ENCODE assay signal across 17 cellular contexts in the genomic region with DNA sequence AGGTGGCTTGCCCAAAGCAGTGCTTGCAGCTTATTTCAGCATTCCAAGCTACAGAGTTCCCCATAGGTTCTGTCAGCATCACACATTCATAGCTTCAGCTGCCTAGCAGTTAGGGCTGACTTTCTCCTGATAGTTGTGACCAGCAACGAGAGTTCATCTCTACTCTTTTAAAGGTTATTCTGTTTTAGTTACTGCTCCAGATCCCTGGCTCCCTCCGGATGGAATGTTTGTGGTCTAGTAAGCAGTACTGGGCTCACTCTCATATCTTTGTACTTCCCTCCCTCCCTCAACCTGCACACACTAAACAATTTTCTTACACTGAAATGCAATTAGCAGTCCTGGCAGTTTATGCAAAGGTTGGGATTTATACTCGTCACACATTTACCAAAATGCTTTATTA. TPM values are rescaled to one million over a fixed set of nuclear protein-coding genes. Genes with fewer than 3 reads are reported as not detected.
DNase-seq lines count a peak whose midpoint lies in the region; ATAC-seq and TF ChIP-seq lines count a peak whose summit lies in the region.
"Had no signal": no experiment of that assay in that cellular context is flagged by ENCODE, and none has a peak within 500 bp of the region (broad histone marks: within the 10 kb centered on the region; RNA-seq: fewer than 3 reads in every experiment).

No MANE protein-coding gene starts in this region.

- POLR2A ChIA-PET in naive thymus-derived CD8-positive, alpha-beta T cell (lab: Charles Lee): interaction anchor here (0.8 kb wide), 1 partner anchor 1523 kb away, joined by 5 read pairs; the partner anchor contains the start of gene UGDH

- peaks cover 3% of the 10 kb centered on the region for H4K20me1 ChIP-seq in hepatocyte (ENCODE audit: insufficient read depth, poor library complexity, severe bottlenecking)

- H3K4me3 Mint-ChIP-seq in naive thymus-derived CD8-positive, alpha-beta T cell: peak overlapping the region in 1 of 10 donors; percentile 23

- no peak overlapping the region for H2AFZ ChIP-seq in hepatocyte

- 45% methylated on average over 3 of the region's 3 CpGs for WGBS in hepatocyte (ENCODE audit: low lambda C conversion rate, missing lambda C conversion rate)

- H3K27ac ChIP-seq in hepatocyte: no peak overlapping the region
- H3K27ac ChIP-seq: right lobe of liver had no signal

- H3K36me3 ChIP-seq in hepatocyte (replicated peaks; ENCODE audit: insufficient read depth, low read depth): no peaks in the 10 kb centered on the region
- H3K36me3 ChIP-seq: right lobe of liver had no signal

- peaks cover 26% of the 10 kb centered on the region for H3K4me1 ChIP-seq in hepatocyte (ENCODE audit: insufficient read depth)
- H3K4me1 ChIP-seq: Caco-2, right lobe of liver had no signal

- H3K27me3 Mint-ChIP-seq in naive thymus-derived CD8-positive, alpha-beta T cell: no peaks in the 10 kb centered on the region

- H3K79me2 ChIP-seq in hepatocyte: peaks cover 73% of the 10 kb centered on the region

- no peak for TF ChIP-seq CTCF in hepatocyte (IDR thresholded peaks at IDR 0.05; ENCODE audit: poor library complexity)

- peak overlapping the region; percentile 57 for H3K4me2 ChIP-seq in hepatocyte

- H3K4me3 ChIP-seq in hepatocyte: no peak overlapping the region
- H3K4me3 ChIP-seq: right lobe of liver had no signal

- H3K9me3 Mint-ChIP-seq in naive thymus-derived CD8-positive, alpha-beta T cell: no peaks in the 10 kb centered on the region

- H3K4me1 Mint-ChIP-seq in naive thymus-derived CD8-positive, alpha-beta T cell: peaks cover 26 to 75% (median 66%) of the 10 kb centered on the region in 4 donors

- peak overlapping the region in 4 of 10 donors; percentile 3 to 58 (median 48) for H3K27ac Mint-ChIP-seq in naive thymus-derived CD8-positive, alpha-beta T cell

- DNase-seq in EH (ENCODE audit: low read depth): peak; percentile 65
- peak; percentile 4 for DNase-seq in RPMI7951 (ENCODE audit: low read depth)
- DNase-seq in hepatocyte (ENCODE audit: low spot score): no peak
- peak; percentile 14 for DNase-seq in non-pigmented ciliary epithelial cell (ENCODE audit: low read depth)
- DNase-seq in COLO829 (ENCODE audit: low spot score): no peak
- DNase-seq in activated naive CD4-positive, alpha-beta T cell treated with anti-CD3 and anti-CD28 coated beads, Interleukin-2, amount 50 U/mL, for 16 hours: no peak
- no peak for DNase-seq in naive thymus-derived CD8-positive, alpha-beta T cell
- DNase-seq in globus pallidus (ENCODE audit: low spot score): no peak
- DNase-seq: activated CD4-positive, CD25-positive, alpha-beta regulatory T cell; Caco-2; NCI-H1694 treated with DMSO at 0.1 percent for 48 hours; nucleus accumbens; right lobe of liver; SIG-M5 had no signal

- peaks cover 0 to 4% (median 0%) of the 10 kb centered on the region in 3 donors for H3K36me3 Mint-ChIP-seq in naive thymus-derived CD8-positive, alpha-beta T cell

- H3K27me3 ChIP-seq in hepatocyte: no peaks in the 10 kb centered on the region
- H3K27me3 ChIP-seq: right lobe of liver had no signal

- no peaks in the 10 kb centered on the region for H3K9me3 ChIP-seq in hepatocyte (ENCODE audit: low read depth)
- H3K9me3 ChIP-seq: Caco-2, right lobe of liver had no signal

- H3K9me2 ChIP-seq in hepatocyte (replicated peaks; ENCODE audit: insufficient read depth): no peaks in the 10 kb centered on the region

- no peak for ATAC-seq in naive thymus-derived CD8-positive, alpha-beta T cell
- ATAC-seq: right lobe of liver had no signal

RNA-seq across cellular contexts. Expression of gene PTTG2, which starts 43.9 kb away (rescaled TPM):
- total RNA-seq in RPMI7951 (2014; rRNA removed; shearing (Covaris generic)): not detected in 2 replicates
- not detected in 2 replicates for total RNA-seq in hepatocyte
- polyA plus RNA-seq in hepatocyte: not detected in 2 replicates
- 1 to 10 TPM; 1.6 to 1.7 TPM for total RNA-seq in naive thymus-derived CD8-positive, alpha-beta T cell
- not detected for polyA plus RNA-seq in naive thymus-derived CD8-positive, alpha-beta T cell
- total RNA-seq: Caco-2, mesenteric fat pad, NCI-H460 had no signal
- polyA plus RNA-seq: adipose tissue had no signal

Comparison
In these comparisons a context has a peak if more than half of its experiments do, and no peak if none do; other contexts are left out.
1. DNase-seq: peak in EH (single experiment), RPMI7951 (single experiment) and non-pigmented ciliary epithelial cell (single experiment); none in hepatocyte (single experiment), COLO829 (single experiment), activated naive CD4-positive, alpha-beta T cell treated with anti-CD3 and anti-CD28 coated beads, Interleukin-2, amount 50 U/mL, for 16 hours (single experiment), naive thymus-derived CD8-positive, alpha-beta T cell (0 of 10) and globus pallidus (single experiment).